Comparison of ENCODE assay signal across 10 cellular contexts in the genomic region with DNA sequence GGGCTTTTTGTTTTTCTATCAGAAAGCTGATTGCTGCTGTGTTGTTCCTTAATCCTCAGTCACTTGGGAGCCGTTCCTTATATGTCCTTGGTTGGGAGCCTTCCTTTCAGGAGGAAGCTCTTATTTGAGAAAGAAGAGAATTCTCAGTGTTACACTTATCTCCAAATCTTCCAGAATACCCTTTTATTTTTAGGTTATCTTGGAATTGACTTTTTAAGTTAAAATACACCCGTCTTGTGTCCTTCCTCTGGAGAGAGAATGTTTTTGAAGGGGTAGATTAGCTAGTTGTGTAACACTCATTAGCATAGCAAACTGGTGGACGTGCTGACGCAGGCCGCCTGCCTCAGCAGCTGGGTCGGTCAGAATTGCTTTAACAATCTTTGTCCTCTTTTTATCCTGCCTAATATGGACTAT. TPM values are rescaled to one million over a fixed set of nuclear protein-coding genes. Genes with fewer than 3 reads are reported as not detected.
DNase-seq lines count a peak whose midpoint lies in the region; ATAC-seq, FAIRE-seq and TF ChIP-seq lines count a peak whose summit lies in the region.
"Had no signal": no experiment of that assay in that cellular context is flagged by ENCODE, and none has a peak within 500 bp of the region (broad histone marks: within the 10 kb centered on the region; RNA-seq: fewer than 3 reads in every experiment).

No MANE protein-coding gene starts in this region.

- H3K4me2 ChIP-seq in H1 (ENCODE audit: insufficient read depth in 1 of 2, low read depth in 2 of 2, low read length in 2 of 2): peak overlapping the region in 1 of 2 experiments; percentile 35; a peak in 1 of 4 replicates
- peak overlapping the region; percentile 68 for H3K4me2 ChIP-seq in smooth muscle cell

- H3K27ac ChIP-seq in H1 (ENCODE audit: low read depth, low read length) (peak overlapping the region; percentile 37; the same call in 1 of the 2 replicates), liver (ENCODE audit: low read depth in 1 of 2, low read length in 2 of 2) (peak overlapping the region; percentile 63 to 65), smooth muscle cell (ENCODE audit: low read depth) (peak overlapping the region; percentile 39)

- no peak overlapping the region for H3K56ac ChIP-seq in H1 (replicated peaks; ENCODE audit: insufficient read length, low read depth, low read length)

- DNase-seq in NCI-H524 (lab: John Stamatoyannopoulos, UW) (peak; percentile 75 to 80), H1 (ENCODE audit: low read depth in 1 of 2, low spot score in 2 of 2) (no peak), smooth muscle cell (lab: John Stamatoyannopoulos, UW; ENCODE audit: unreplicated experiment) (no peak), 8988T (no peak), NCI-H1092 treated with DMSO at 0.1 percent for 48 hours (lab: John Stamatoyannopoulos, UW) (no peak), COR-L47 (lab: John Stamatoyannopoulos, UW) (no peak)
- DNase-seq: GF-D8, T-helper 1 cell had no signal

- no peak overlapping the region for H3K14ac ChIP-seq in H1 (ENCODE audit: insufficient read length)

- H3K79me1 ChIP-seq in H1 (ENCODE audit: low read depth, low read length): no peaks in the 10 kb centered on the region; the same call in 1 of the 2 replicates

- H3K4me3 ChIP-seq in H1 (ENCODE audit: extremely low read depth in 1 of 4, insufficient read depth in 2 of 4, low read depth in 3 of 4, low read length in 4 of 4): 0 out of 8 replicates have a peak overlapping the region, but pooled peaks of 1 of the 4 experiments have one; percentile 13
- H3K4me3 ChIP-seq in liver (ENCODE audit: low read depth in 1 of 3, low read length in 3 of 3): no peak overlapping the region
- peak overlapping the region; percentile 14 for H3K4me3 ChIP-seq in smooth muscle cell

- WGBS in H1 (ENCODE audit: extremely low coverage in 1 of 2, insufficient coverage in 1 of 2, insufficient read length in 1 of 2, insufficient replicate concordance in 2 of 2, low coverage in 1 of 2, low lambda C conversion rate in 2 of 2, missing lambda C conversion rate in 1 of 2), 2 experiments: 39% methylated on average over 6 of the region's 6 CpGs; no CpG with 5 or more reads in 1 of the 2 experiments
- 22% methylated on average over 6 of the region's 6 CpGs for WGBS in liver
- 2% methylated on average over 6 of the region's 6 CpGs for WGBS in smooth muscle cell (ENCODE audit: low lambda C conversion rate)

- POLR2A ChIA-PET in H1 (lab: Charles Lee; ENCODE audit: partially characterized antibody): interaction anchor here (0.8 to 1.4 kb wide), 2 partner anchors 8 to 11 kb away, joined by 3 to 4 read pairs; no protein-coding TSS in a partner anchor

- peaks cover 0 to 4% (median 2%) of the 10 kb centered on the region in 4 experiments; a peak in 2 of 8 replicates for H3K36me3 ChIP-seq in H1 (ENCODE audit: control insufficient read depth in 2 of 4, insufficient read depth in 4 of 4, low read length in 3 of 4)
- H3K36me3 ChIP-seq in liver (ENCODE audit: control insufficient read depth in 4 of 4, insufficient read depth in 3 of 4, low read depth in 1 of 4, low read length in 3 of 4): no peaks in the 10 kb centered on the region
- no peaks in the 10 kb centered on the region for H3K36me3 ChIP-seq in smooth muscle cell (ENCODE audit: low read depth)

- no peak overlapping the region for H4K8ac ChIP-seq in H1 (ENCODE audit: extremely low read depth, insufficient read depth, low read length)

- peak; percentile 66 for FAIRE-seq in H1 (lab: Jason Lieb, UNC)

- no peak overlapping the region for H2BK120ac ChIP-seq in H1 (replicated peaks; ENCODE audit: low read depth, low read length)

- TF ChIP-seq POLR2A in H1 (IDR thresholded peaks at IDR 0.05; ENCODE audit: control extremely low read depth in 1 of 2, low read depth in 2 of 2, low read length in 2 of 2): no peak

- no peak for TF ChIP-seq RAD21 in H1 (IDR thresholded peaks at IDR 0.05 in 1 of 2, conservative IDR thresholded peaks at IDR 0.05 in 1 of 2; ENCODE audit: low read depth in 2 of 2, low read length in 2 of 2)
- peak; percentile 30 to 36 for TF ChIP-seq RAD21 in liver (IDR thresholded peaks at IDR 0.05)

- TF ChIP-seq CTCF in H1 (IDR thresholded peaks at IDR 0.05; ENCODE audit: control extremely low read depth in 1 of 3, insufficient read depth in 1 of 3, low read depth in 1 of 3, low read length in 3 of 3) (no peak), liver (IDR thresholded peaks at IDR 0.05; ENCODE audit: low read depth, low read length, missing input control) (no peak), smooth muscle cell (IDR thresholded peaks at IDR 0.05; ENCODE audit: borderline replicate concordance, insufficient read depth, poor library complexity, severe bottlenecking) (no peak)

- no peaks in the 10 kb centered on the region for H3K9me3 ChIP-seq in H1 (ENCODE audit: insufficient read depth in 2 of 2, low read depth in 1 of 2, low read length in 1 of 2)
- no peaks in the 10 kb centered on the region for H3K9me3 ChIP-seq in liver (ENCODE audit: control insufficient read depth in 4 of 4, low read length in 3 of 4)
- no peaks in the 10 kb centered on the region for H3K9me3 ChIP-seq in smooth muscle cell (replicated peaks; ENCODE audit: low read depth)

- CTCF ChIA-PET in H1 (lab: Charles Lee; ENCODE audit: partially characterized antibody): interaction anchor here (1.0 to 3.3 kb wide), 5 partner anchors 9 to 57 kb away, joined by 3 to 16 read pairs (median 3); no protein-coding TSS in a partner anchor

- peaks cover 0 to 42% of the 10 kb centered on the region in 2 experiments; a peak in 3 of 4 replicates for H3K79me2 ChIP-seq in H1 (ENCODE audit: control insufficient read depth in 1 of 2, insufficient read depth in 2 of 2, low read length in 2 of 2)
- no peaks in the 10 kb centered on the region for H3K79me2 ChIP-seq in smooth muscle cell (ENCODE audit: low read depth)

- no peak overlapping the region for H4K5ac ChIP-seq in H1 (ENCODE audit: insufficient read length, low read depth, low read length)

- H2BK12ac ChIP-seq in H1 (ENCODE audit: low read depth, low read length): no peak overlapping the region

- H3K4me1 ChIP-seq in H1 (replicated peaks in 1 of 4; ENCODE audit: control insufficient read depth in 3 of 4, insufficient read depth in 4 of 4, low read length in 3 of 4) (peaks cover 4 to 11% (median 9%) of the 10 kb centered on the region in 4 experiments; a peak in 6 of 7 replicates), liver (ENCODE audit: control insufficient read depth in 4 of 4, insufficient read depth in 4 of 4, low read length in 3 of 4) (peaks cover 0 to 4% (median under 1%) of the 10 kb centered on the region in 4 donors), smooth muscle cell (ENCODE audit: low read depth) (peaks cover 36% of the 10 kb centered on the region)

- no peak overlapping the region for H2BK20ac ChIP-seq in H1 (ENCODE audit: low read length)

- no peak overlapping the region for H3K4ac ChIP-seq in H1 (replicated peaks; ENCODE audit: insufficient read length, low read depth, low read length)

- H3K23me2 ChIP-seq in H1 (ENCODE audit: low read depth, low read length): no peaks in the 10 kb centered on the region; the same call in 1 of the 2 replicates

- no peak overlapping the region for H3K23ac ChIP-seq in H1 (ENCODE audit: insufficient read length)

- H3K9ac ChIP-seq in H1 (replicated peaks in 1 of 4; ENCODE audit: extremely low read depth in 1 of 4, low read depth in 3 of 4, low read length in 3 of 4): no peak overlapping the region
- no peak overlapping the region for H3K9ac ChIP-seq in liver (ENCODE audit: low read depth in 1 of 2, low read length in 2 of 2)
- peak overlapping the region; percentile 5 for H3K9ac ChIP-seq in smooth muscle cell (ENCODE audit: low read depth)

- H3K27me3 ChIP-seq in H1 (replicated peaks in 1 of 4; ENCODE audit: control insufficient read depth in 3 of 4, extremely low read depth in 1 of 4, insufficient read depth in 3 of 4, low read length in 3 of 4) (no peaks in the 10 kb centered on the region), liver (ENCODE audit: control insufficient read depth in 4 of 4, insufficient read depth in 4 of 4, low read length in 3 of 4) (no peaks in the 10 kb centered on the region), smooth muscle cell (ENCODE audit: low read depth) (no peaks in the 10 kb centered on the region)

- no peaks in the 10 kb centered on the region for H3F3A ChIP-seq in smooth muscle cell (ENCODE audit: low read depth)

- peaks cover 0 to 8% of the 10 kb centered on the region in 2 experiments for H4K20me1 ChIP-seq in H1 (replicated peaks in 1 of 2; ENCODE audit: control insufficient read depth in 1 of 2, insufficient read depth in 2 of 2, low read length in 2 of 2)
- H4K20me1 ChIP-seq in smooth muscle cell (ENCODE audit: low read depth): no peaks in the 10 kb centered on the region

- no peak overlapping the region for H4K91ac ChIP-seq in H1 (replicated peaks; ENCODE audit: insufficient read length, low read length)

- H2BK5ac ChIP-seq in H1 (ENCODE audit: low read depth, low read length): no peak overlapping the region

- H2AFZ ChIP-seq in H1 (ENCODE audit: low read length) (no peak overlapping the region), smooth muscle cell (ENCODE audit: low read depth) (peak overlapping the region; percentile 85)

- TF ChIP-seq EP300 in H1 (IDR thresholded peaks at IDR 0.05; ENCODE audit: borderline replicate concordance in 1 of 2, low read depth in 2 of 2, low read length in 2 of 2): no peak

- no peak for ATAC-seq in GM19467 (IDR thresholded peaks at IDR 0.05; ENCODE audit: unreplicated experiment)

- no peak overlapping the region for H2BK15ac ChIP-seq in H1 (ENCODE audit: low read length)

- H2AK5ac ChIP-seq in H1 (ENCODE audit: low read depth, low read length): no peak overlapping the region

- H3K18ac ChIP-seq in H1 (ENCODE audit: extremely low read depth, low read length): no peak overlapping the region

TF ChIP-seq in liver, 16 proteins besides CTCF, POLR2A, EP300 and RAD21 (continues in another document):
- TF ChIP-seq JUND (IDR thresholded peaks at IDR 0.05): no peak
- TF ChIP-seq HNF4G (IDR thresholded peaks at IDR 0.05): no peak
- TF ChIP-seq, protein P1, sequence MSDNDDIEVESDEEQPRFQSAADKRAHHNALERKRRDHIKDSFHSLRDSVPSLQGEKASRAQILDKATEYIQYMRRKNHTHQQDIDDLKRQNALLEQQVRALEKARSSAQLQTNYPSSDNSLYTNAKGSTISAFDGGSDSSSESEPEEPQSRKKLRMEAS (IDR thresholded peaks at IDR 0.05): no peak
- TF ChIP-seq SP1 (IDR thresholded peaks at IDR 0.05): peak; percentile 58

RNA-seq across cellular contexts. Expression of a gene that starts 42.1 kb away (rescaled TPM):
- total RNA-seq in H1 (2021; fragmentation: NEBNext Ultra II Directional; extraction: Animal tissue kit (Norgen Biotek cat#: 25700)): 26.2 and 29.2 TPM in 2 replicates
- 18.4 and 18.8 TPM in 2 replicates for polyA plus RNA-seq in H1 (2011; rRNA removed)
- polyA plus RNA-seq in H1 (2011; cell fraction: cytosol; rRNA removed): 12.1 TPM
- polyA plus RNA-seq in H1 (2011; cell fraction: nucleus; rRNA removed): 17.4 TPM
- polyA plus RNA-seq in H1 (2012, experiment 1 of 2): 7.6 to 13.2 TPM (median 10.3 TPM) in 4 replicates
- 0.77 TPM for polyA plus RNA-seq in H1 (2012, experiment 2 of 2)
- 18.9 TPM for polyA plus RNA-seq in H1 (2013, experiment 1 of 2)
- polyA plus RNA-seq in H1 (2013, experiment 2 of 2): 20.1 TPM
- 56.2 and 59.8 TPM in 2 replicates for polyA minus RNA-seq in H1 (2011; rRNA and poly(A)+ RNA removed)
- polyA minus RNA-seq in H1 (2011; cell fraction: cytosol; rRNA and poly(A)+ RNA removed): 22.2 TPM
- polyA minus RNA-seq in H1 (2011; cell fraction: nucleus; rRNA and poly(A)+ RNA removed): 37.3 TPM
- total RNA-seq in liver: 1 to 10 TPM; 2.6 to 4.3 TPM
- polyA plus RNA-seq in liver: 1 to 10 TPM; 1.2 to 2.5 TPM
- 3.9 and 4.6 TPM in 2 replicates for total RNA-seq in smooth muscle cell
- polyA plus RNA-seq in smooth muscle cell: 0.98 and 1.5 TPM in 2 replicates

Comparison
In these comparisons a context has a peak if more than half of its experiments do, and no peak if none do; other contexts are left out.
1. DNase-seq: peak in NCI-H524 (2 of 2); none in H1 (0 of 2), smooth muscle cell (single experiment), 8988T (single experiment), NCI-H1092 treated with DMSO at 0.1 percent for 48 hours (single experiment) and COR-L47 (single experiment).
2. Peak in every context shown above with its lines, with median percentiles within 50 percentile points of each other: H3K27ac ChIP-seq.